8 cellular contexts compared by ENCODE assay signal in the genomic region with DNA sequence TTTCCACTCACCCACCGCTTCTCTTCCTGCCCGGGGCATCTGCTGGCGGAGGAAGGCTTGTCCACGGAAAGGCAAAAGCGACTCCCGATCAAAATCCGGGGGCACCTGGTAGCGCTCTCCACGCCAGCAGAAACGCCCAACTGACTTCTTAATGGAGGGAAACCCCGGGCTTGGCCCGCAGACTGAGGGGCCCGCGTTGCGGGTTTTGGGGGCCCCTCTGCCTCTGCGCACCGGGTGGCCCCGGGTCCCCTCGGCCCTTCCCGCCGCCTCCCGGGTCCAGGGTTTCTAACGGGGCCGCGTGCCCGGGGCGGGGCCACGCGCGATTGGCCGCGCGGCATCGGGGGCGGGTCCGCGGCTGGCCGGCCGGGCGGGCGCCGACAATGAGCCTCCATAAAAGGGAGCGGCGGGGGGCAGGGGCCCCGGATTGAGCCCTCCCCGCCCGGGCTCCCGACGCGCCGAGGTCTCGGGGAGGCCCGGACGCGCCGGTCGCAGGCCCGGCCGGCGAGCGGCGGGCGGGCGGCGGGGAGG. TPM values are rescaled to one million over a fixed set of nuclear protein-coding genes. Genes with fewer than 3 reads are reported as not detected.
A peak's percentile ranks its signal among the peaks of the same experiment; 100 is the strongest.
DNase-seq lines count a peak whose midpoint lies in the region; ATAC-seq and TF ChIP-seq lines count a peak whose summit lies in the region.

SPINDOC (plus strand) TSS at position 422 of the 528 bp plus-strand sequence. CDS start 231 bp downstream, outside the sequence.

- POLR2A ChIA-PET in activated CD8-positive, alpha-beta memory T cell treated with anti-CD3 and anti-CD28 coated beads for 36 hours (lab: Charles Lee): interaction anchor here (1.0 kb wide), 1 partner anchor 136 kb away, joined by 5 read pairs; no protein-coding TSS in a partner anchor

- H3K9me3 Mint-ChIP-seq in CD14-positive monocyte: no peaks in the 10 kb centered on the region
- no peaks in the 10 kb centered on the region for H3K9me3 Mint-ChIP-seq in effector memory CD8-positive, alpha-beta T cell

- intact Hi-C loops in CD14-positive monocyte (cut with micrococcal nuclease): no loop called here

- peaks cover 10 to 13% of the 10 kb centered on the region in 2 donors for H3K36me3 Mint-ChIP-seq in CD14-positive monocyte
- peaks cover 2% of the 10 kb centered on the region for H3K36me3 Mint-ChIP-seq in effector memory CD8-positive, alpha-beta T cell (ENCODE audit: insufficient read depth)

- DNase-seq in CD14-positive monocyte (ENCODE audit: low spot score) (no peak), NCI-H82 (lab: John Stamatoyannopoulos, UW) (peak; percentile 77), medulla oblongata (ENCODE audit: extremely low spot score) (peak; percentile 87)
- DNase-seq in effector memory CD8-positive, alpha-beta T cell: peak; percentile 52 to 65 (median 58)
- DNase-seq in stimulated activated CD4-positive, alpha-beta T cell treated with anti-CD3 and anti-CD28 coated beads, TNF-alpha, amount 100 ng/mL, for 4 hours (ENCODE audit: low read depth in 3 of 3): peak; percentile 23 to 57 (median 45)

- H3K27me3 Mint-ChIP-seq in CD14-positive monocyte (ENCODE audit: low read depth in 3 of 3): peaks cover 11 to 14% (median 12%) of the 10 kb centered on the region in 3 donors
- no peaks in the 10 kb centered on the region for H3K27me3 Mint-ChIP-seq in effector memory CD8-positive, alpha-beta T cell

- no peak for TF ChIP-seq CTCF in CD14-positive monocyte (IDR thresholded peaks at IDR 0.05)

- H3K27ac Mint-ChIP-seq in CD14-positive monocyte: peak within 1 kb of the TSS in 1 of 7 donors; percentile 54
- H3K27ac Mint-ChIP-seq in effector memory CD8-positive, alpha-beta T cell: peak within 1 kb of the TSS; percentile 39 to 44

- H3K4me3 Mint-ChIP-seq in CD14-positive monocyte: peak within 1 kb of the TSS; percentile 80 to 87
- H3K4me3 Mint-ChIP-seq in effector memory CD8-positive, alpha-beta T cell: peak within 1 kb of the TSS; percentile 76 to 79

- peak; percentile 77 for ATAC-seq in GM19372 (IDR thresholded peaks at IDR 0.05; ENCODE audit: low read depth, unreplicated experiment)
- ATAC-seq in HG03520 (IDR thresholded peaks at IDR 0.05; ENCODE audit: unreplicated experiment): peak; percentile 71
- peak; percentile 93 for ATAC-seq in effector memory CD8-positive, alpha-beta T cell (replicated peaks)

- CTCF ChIA-PET in activated CD8-positive, alpha-beta memory T cell treated with anti-CD3 and anti-CD28 coated beads for 36 hours (lab: Charles Lee): interaction anchor here (0.9 kb wide), 1 partner anchor 78 kb away, joined by 3 read pairs; no protein-coding TSS in a partner anchor

- peaks cover 32% of the 10 kb centered on the region for H3K4me1 Mint-ChIP-seq in CD14-positive monocyte
- H3K4me1 Mint-ChIP-seq in effector memory CD8-positive, alpha-beta T cell (ENCODE audit: low read depth in 2 of 2): peaks cover 9 to 14% of the 10 kb centered on the region in 2 donors

RNA-seq across cellular contexts. Expression of gene SPINDOC, which starts in this region (rescaled TPM):
- polyA plus RNA-seq in CD14-positive monocyte: under 1 TPM; 0.10 to 0.20 TPM
- 10 to 100 TPM; 46.1 to 49.7 TPM for total RNA-seq in activated CD8-positive, alpha-beta memory T cell treated with anti-CD3 and anti-CD28 coated beads for 36 hours
